Comparison of ENCODE assay signal across 8 cellular contexts in genomic region chr2:65227035-65227470, GRCh38. TPM values are rescaled to one million over a fixed set of nuclear protein-coding genes. Genes with fewer than 3 reads are reported as not detected.
DNase-seq lines count a peak whose midpoint lies in the region; ATAC-seq and TF ChIP-seq lines count a peak whose summit lies in the region.

No MANE protein-coding gene starts in this region.

- no peak overlapping the region for H2AFZ ChIP-seq in OCI-LY1 (ENCODE audit: low read length)

- in situ Hi-C loops in transverse colon (cut with MboI; ENCODE audit: low pct_ligation_motif_present in 1 of 4, low pct_unique_long_range_greater_than_20kb in 1 of 4, low sequenced_read_pairs in 3 of 4), result no loop called here

- ATAC-seq in GM18498 (IDR thresholded peaks at IDR 0.05; ENCODE audit: unreplicated experiment) (peak; percentile 21), HG02870 (IDR thresholded peaks at IDR 0.05; ENCODE audit: unreplicated experiment) (peak; percentile 11), lower lobe of right lung (peak; percentile 41 to 52)

- H3K27me3 ChIP-seq in OCI-LY1 (ENCODE audit: insufficient read depth, low read length) (no peaks in the 10 kb centered on the region), lower lobe of right lung (ENCODE audit: low read depth) (no peaks in the 10 kb centered on the region), transverse colon (no peaks in the 10 kb centered on the region)

- no peak for TF ChIP-seq EP300 in transverse colon (IDR thresholded peaks at IDR 0.05; ENCODE audit: low read depth)

- H3K4me2 ChIP-seq in OCI-LY1 (ENCODE audit: low read length), result peak overlapping the region; percentile 98

- DNase-seq in A172 (ENCODE audit: low spot score) (peak; percentile 40), choroid plexus epithelial cell (ENCODE audit: low read depth) (peak; percentile 48), lower lobe of right lung (peak; percentile 56), transverse colon (peak; percentile 41), midbrain (lab: John Stamatoyannopoulos, UW) (no peak)

- TF ChIP-seq CTCF in OCI-LY1 (IDR thresholded peaks at IDR 0.05; ENCODE audit: low read length) (no peak), choroid plexus epithelial cell (conservative IDR thresholded peaks at IDR 0.05; ENCODE audit: low read depth, low read length) (no peak), lower lobe of right lung (IDR thresholded peaks at IDR 0.05) (no peak), transverse colon (IDR thresholded peaks at IDR 0.05) (no peak)

- no peaks in the 10 kb centered on the region for H4K20me1 ChIP-seq in OCI-LY1 (ENCODE audit: insufficient read depth, low read length)

- H3K4me1 ChIP-seq in OCI-LY1 (ENCODE audit: insufficient read depth, low read length, severe bottlenecking) (peaks cover 41% of the 10 kb centered on the region), lower lobe of right lung (peaks cover 46% of the 10 kb centered on the region), transverse colon (peaks cover 9 to 47% (median 32%) of the 10 kb centered on the region in 4 donors)

- no peaks in the 10 kb centered on the region for H3F3A ChIP-seq in OCI-LY1 (ENCODE audit: insufficient read depth, low read length)

- no peaks in the 10 kb centered on the region for H3K9me3 ChIP-seq in OCI-LY1 (ENCODE audit: low read length)
- H3K9me3 ChIP-seq in lower lobe of right lung, result no peaks in the 10 kb centered on the region
- no peaks in the 10 kb centered on the region for H3K9me3 ChIP-seq in transverse colon

- H3K9me2 ChIP-seq in OCI-LY1 (ENCODE audit: low read depth, low read length), result no peaks in the 10 kb centered on the region

- peak overlapping the region; percentile 99 for H3K4me3 ChIP-seq in OCI-LY1 (ENCODE audit: low read depth, low read length, poor library complexity, severe bottlenecking)
- H3K4me3 ChIP-seq in choroid plexus epithelial cell (ENCODE audit: low read depth, low read length), result peak overlapping the region; percentile 98
- peak overlapping the region; percentile 96 for H3K4me3 ChIP-seq in lower lobe of right lung
- H3K4me3 ChIP-seq in transverse colon, result peak overlapping the region; percentile 89 to 99 (median 98)

- H3K27ac ChIP-seq in OCI-LY1 (ENCODE audit: low read depth, low read length, poor library complexity, severe bottlenecking) (peak overlapping the region; percentile 74), lower lobe of right lung (peak overlapping the region; percentile 100), transverse colon (peak overlapping the region; percentile 96 to 100 (median 98))

- peak overlapping the region; percentile 98 for H3K9ac ChIP-seq in OCI-LY1 (ENCODE audit: low read length)

- no peak for TF ChIP-seq POLR2A in transverse colon (IDR thresholded peaks at IDR 0.05)

- H3K36me3 ChIP-seq in OCI-LY1 (ENCODE audit: insufficient read depth, low read length), result peaks cover 13% of the 10 kb centered on the region; the same call in 1 of the 2 replicates
- H3K36me3 ChIP-seq in lower lobe of right lung, result peaks cover 11% of the 10 kb centered on the region
- H3K36me3 ChIP-seq in transverse colon, result no peaks in the 10 kb centered on the region

- 1% methylated on average over 15 of the region's 15 CpGs; no CpG with 5 or more reads in 1 of the 2 donors for WGBS in transverse colon (ENCODE audit: low coverage in 1 of 2), 2 donors

- intact Hi-C loops in lower lobe of right lung (cut with DNase I) (no loop called here), transverse colon (cut with DNase I; ENCODE audit: low total_unique reads) (no loop called here)

- H3K79me2 ChIP-seq in OCI-LY1 (ENCODE audit: insufficient read depth, low read length), result peaks cover 52% of the 10 kb centered on the region

RNA-seq across cellular contexts. Expression of gene ACTR2, which starts 0.6 kb away (rescaled TPM):
- 93.3 and 103 TPM in 2 replicates for total RNA-seq in A172 (2014; rRNA removed; shearing (Covaris generic))
- total RNA-seq in lower lobe of right lung, result 279 TPM
- 100 to 1,000 TPM in 1 of 4 donors, 10 to 100 TPM in 3; 56.9 to 123 (median 81.8) TPM for total RNA-seq in transverse colon
